Comparison of ENCODE assay signal across 9 cellular contexts in genomic region chr3:58010562-58010961, GRCh38. TPM values are rescaled to one million over a fixed set of nuclear protein-coding genes. Genes with fewer than 3 reads are reported as not detected.
DNase-seq lines count a peak whose midpoint lies in the region; TF ChIP-seq lines count a peak whose summit lies in the region.
"Had no signal": no experiment of that assay in that cellular context is flagged by ENCODE, and none has a peak within 500 bp of the region (broad histone marks: within the 10 kb centered on the region; RNA-seq: fewer than 3 reads in every experiment).

No MANE protein-coding gene starts in this region.

- CTCF ChIA-PET in OCI-LY7 (lab: Charles Lee; ENCODE audit: unreplicated experiment) = no interaction called here

- no peaks in the 10 kb centered on the region for H3K9me3 ChIP-seq in BLaER1 treated with 17β-estradiol and CSF1 and Interleukin-3, amounts not matched to agents 10 nM and 100 nM (replicated peaks in 1 of 11)
- H3K9me3 ChIP-seq in OCI-LY7 (ENCODE audit: low read length) (no peaks in the 10 kb centered on the region), ovary (no peaks in the 10 kb centered on the region)

- TF ChIP-seq CTCF in OCI-LY7 (conservative IDR thresholded peaks at IDR 0.05; ENCODE audit: low read length) (no peak), epithelial cell of proximal tubule (conservative IDR thresholded peaks at IDR 0.05; ENCODE audit: low read depth, low read length) (no peak), ovary (IDR thresholded peaks at IDR 0.05) (no peak)

- DNase-seq in OCI-LY7 (ENCODE audit: low spot score) = no peak
- no peak for DNase-seq in epithelial cell of proximal tubule (ENCODE audit: low read depth)
- no peak for DNase-seq in ovary
- no peak for DNase-seq in DMS53 treated with DMSO at 0.1 percent for 48 hours (lab: John Stamatoyannopoulos, UW; ENCODE audit: unreplicated experiment)
- no peak for DNase-seq in DMS153 (lab: John Stamatoyannopoulos, UW)
- no peak for DNase-seq in NCI-H1930 (lab: John Stamatoyannopoulos, UW)
- no peak for DNase-seq in pons (ENCODE audit: low spot score)
- DNase-seq: activated CD8-positive, alpha-beta memory T cell treated with anti-CD3 and anti-CD28 coated beads, Interleukin-2, amount 50 U/mL, for 48 hours had no signal

- intact Hi-C loops in OCI-LY7 (cut with micrococcal nuclease; ENCODE audit: unreplicated experiment) (no loop called here), ovary (cut with DNase I) (loop anchor here (5.0 to 10.0 kb wide), 5 partner anchors 47 to 167 kb away; no protein-coding TSS in a partner anchor)

- peak overlapping the region in 4 of 11 experiments; percentile 24 to 85 (median 82); a peak in 6 of 22 replicates for H3K9ac ChIP-seq in BLaER1 treated with 17β-estradiol and CSF1 and Interleukin-3, amounts not matched to agents 10 nM and 100 nM

- POLR2A ChIA-PET in OCI-LY7 (lab: Charles Lee) = no interaction called here

- peak overlapping the region; percentile 60 to 100 (median 95); a peak in 21 of 22 replicates for H3K4me2 ChIP-seq in BLaER1 treated with 17β-estradiol and CSF1 and Interleukin-3, amounts not matched to agents 10 nM and 100 nM
- H3K4me2 ChIP-seq in OCI-LY7 (ENCODE audit: low read length) = peak overlapping the region; percentile 97

- WGBS in ovary, 3 donors = 50 to 63% (median 57%) methylated on average over 5 of the region's 5 CpGs

- H3K79me2 ChIP-seq in OCI-LY7 (ENCODE audit: insufficient read depth, low read depth, low read length) = peaks cover 12% of the 10 kb centered on the region; the same call in 1 of the 2 replicates

- peaks cover 25 to 50% (median 45%) of the 10 kb centered on the region in 10 experiments for H3K4me1 ChIP-seq in BLaER1 treated with 17β-estradiol and CSF1 and Interleukin-3, amounts not matched to agents 10 nM and 100 nM
- H3K4me1 ChIP-seq in OCI-LY7 (ENCODE audit: insufficient read depth, low read length, poor library complexity, severe bottlenecking) = peaks cover 19% of the 10 kb centered on the region
- H3K4me1 ChIP-seq in ovary (ENCODE audit: insufficient read depth) = peaks cover 23% of the 10 kb centered on the region

- H2AFZ ChIP-seq in OCI-LY7 (ENCODE audit: low read length) = no peak overlapping the region

- no TSS peak for BruUV-seq in OCI-LY7 (replicated peaks; lab: Mats Ljungman, UMichigan)

- no peak for TF ChIP-seq POLR2A in ovary (IDR thresholded peaks at IDR 0.05)

- H3K4me3 ChIP-seq in BLaER1 treated with 17β-estradiol and CSF1 and Interleukin-3, amounts not matched to agents 10 nM and 100 nM = peak overlapping the region in 7 of 10 experiments; percentile 49 to 95 (median 83); a peak in 12 of 20 replicates
- H3K4me3 ChIP-seq in OCI-LY7 (ENCODE audit: low read depth, low read length, poor library complexity, severe bottlenecking) (peak overlapping the region; percentile 82), epithelial cell of proximal tubule (ENCODE audit: low read depth, low read length) (peak overlapping the region; percentile 100), ovary (peak overlapping the region; percentile 79)

- no peak for TF ChIP-seq EP300 in ovary (IDR thresholded peaks at IDR 0.05)

- H3K27me3 ChIP-seq in BLaER1 treated with 17β-estradiol and CSF1 and Interleukin-3, amounts not matched to agents 10 nM and 100 nM = no peaks in the 10 kb centered on the region
- H3K27me3 ChIP-seq in ovary = no peaks in the 10 kb centered on the region

- peaks cover 0 to 72% (median 60%) of the 10 kb centered on the region in 11 experiments; a peak in 16 of 22 replicates for H4K20me1 ChIP-seq in BLaER1 treated with 17β-estradiol and CSF1 and Interleukin-3, amounts not matched to agents 10 nM and 100 nM
- H4K20me1 ChIP-seq in OCI-LY7 (ENCODE audit: insufficient read depth, low read length) = 0 out of 2 replicates have a peak, but pooled peaks cover 3% of the 10 kb centered on the region

- peak overlapping the region in 1 of 11 experiments; percentile 6; a peak in 1 of 22 replicates for H3K27ac ChIP-seq in BLaER1 treated with 17β-estradiol and CSF1 and Interleukin-3, amounts not matched to agents 10 nM and 100 nM
- no peak overlapping the region for H3K27ac ChIP-seq in OCI-LY7 (ENCODE audit: low read depth, low read length, poor library complexity, severe bottlenecking)
- H3K27ac ChIP-seq in ovary = no peak overlapping the region

- H3K36me3 ChIP-seq in BLaER1 treated with 17β-estradiol and CSF1 and Interleukin-3, amounts not matched to agents 10 nM and 100 nM = 0 out of 22 replicates have a peak, but pooled peaks cover 0 to 2% (median 0%) of the 10 kb centered on the region in 11 experiments
- no peaks in the 10 kb centered on the region for H3K36me3 ChIP-seq in OCI-LY7 (ENCODE audit: insufficient read depth, low read length)
- no peaks in the 10 kb centered on the region for H3K36me3 ChIP-seq in ovary

- no peaks in the 10 kb centered on the region for H3K9me2 ChIP-seq in OCI-LY7 (ENCODE audit: insufficient read depth, low read length)

RNA-seq across cellular contexts. Expression of gene FLNB, which starts 2.3 kb away (rescaled TPM):
- total RNA-seq in OCI-LY7 (2014; rRNA removed; shearing (Covaris generic)) = 29.5 and 29.9 TPM in 2 replicates
- 39.1 and 39.7 TPM in 2 replicates for total RNA-seq in OCI-LY7 (2022)
- total RNA-seq in epithelial cell of proximal tubule = 223 and 264 TPM in 2 replicates
- 100 to 1,000 TPM in 5 of 7 donors, 10 to 100 TPM in 2; 51.9 to 141 (median 126) TPM for total RNA-seq in ovary
- 100 to 1,000 TPM in 1 of 2 donors, 10 to 100 TPM in 1; 78.6 to 190 TPM for polyA plus RNA-seq in ovary
